Comparison of ENCODE assay signal across 12 cellular contexts in the genomic region with DNA sequence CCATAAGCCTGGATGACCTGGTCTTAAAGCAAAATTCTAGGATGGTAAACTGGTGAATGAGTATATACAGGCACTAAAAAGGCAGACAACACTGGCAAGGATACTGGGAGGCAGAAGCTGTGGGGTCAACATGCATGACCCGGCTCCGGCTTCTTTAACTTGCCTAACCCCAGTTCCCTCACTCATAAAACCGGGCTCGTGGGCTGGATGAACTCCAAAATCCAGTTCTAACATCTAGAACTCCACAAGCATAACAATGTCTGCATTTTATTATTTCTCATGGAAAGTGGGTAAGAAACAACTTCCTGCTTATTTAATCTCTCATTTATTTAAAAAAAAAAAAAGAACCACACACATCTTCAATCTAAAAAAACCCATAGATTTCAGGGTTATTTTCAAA. TPM values are rescaled to one million over a fixed set of nuclear protein-coding genes. Genes with fewer than 3 reads are reported as not detected.
DNase-seq lines count a peak whose midpoint lies in the region; TF ChIP-seq lines count a peak whose summit lies in the region.
"Had no signal": no experiment of that assay in that cellular context is flagged by ENCODE, and none has a peak within 500 bp of the region (broad histone marks: within the 10 kb centered on the region; RNA-seq: fewer than 3 reads in every experiment).

No MANE protein-coding gene starts in this region.

- H3K4me1 ChIP-seq in sigmoid colon (peaks cover 0 to 41% (median 13%) of the 10 kb centered on the region in 4 donors), transverse colon (peaks cover 3 to 34% (median 11%) of the 10 kb centered on the region in 4 donors), testis (no peaks in the 10 kb centered on the region)
- H3K4me1 ChIP-seq: BLaER1 treated with 17β-estradiol and CSF1 and Interleukin-3, amounts not matched to agents 10 nM and 100 nM; HAP-1 had no signal

- DNase-seq in EH (ENCODE audit: low read depth) (peak; percentile 58), fibroblast of villous mesenchyme (ENCODE audit: low read depth) (peak; percentile 76), sigmoid colon (no peak), transverse colon (peak; percentile 14), testis (no peak), retina (no peak)
- DNase-seq in activated CD4-positive, alpha-beta T cell treated with anti-CD3 and anti-CD28 coated beads, Interleukin-2, amount 50 U/mL, for 48 hours, result no peak
- DNase-seq: Caco-2, GDM1, GM23248 had no signal

- TF ChIP-seq EP300 in sigmoid colon (IDR thresholded peaks at IDR 0.05) (no peak), transverse colon (IDR thresholded peaks at IDR 0.05; ENCODE audit: low read depth) (no peak)

- H3K9me3 ChIP-seq in sigmoid colon, result no peaks in the 10 kb centered on the region
- no peaks in the 10 kb centered on the region for H3K9me3 ChIP-seq in transverse colon
- no peaks in the 10 kb centered on the region for H3K9me3 ChIP-seq in testis
- H3K9me3 ChIP-seq: BLaER1 treated with 17β-estradiol and CSF1 and Interleukin-3, amounts not matched to agents 10 nM and 100 nM; Caco-2; HAP-1 had no signal

- peak overlapping the region in 3 of 4 donors; percentile 4 to 69 (median 28) for H3K27ac ChIP-seq in sigmoid colon
- H3K27ac ChIP-seq in transverse colon, result peak overlapping the region in 1 of 4 donors; percentile 23
- no peak overlapping the region for H3K27ac ChIP-seq in testis
- H3K27ac ChIP-seq: BLaER1 treated with 17β-estradiol and CSF1 and Interleukin-3, amounts not matched to agents 10 nM and 100 nM; GM23248 had no signal

- no peaks in the 10 kb centered on the region for H3K27me3 ChIP-seq in sigmoid colon
- H3K27me3 ChIP-seq in transverse colon, result no peaks in the 10 kb centered on the region
- no peaks in the 10 kb centered on the region for H3K27me3 ChIP-seq in testis
- H3K27me3 ChIP-seq: BLaER1 treated with 17β-estradiol and CSF1 and Interleukin-3, amounts not matched to agents 10 nM and 100 nM had no signal

- TF ChIP-seq POLR2A in sigmoid colon (IDR thresholded peaks at IDR 0.05) (no peak), transverse colon (IDR thresholded peaks at IDR 0.05) (no peak), testis (IDR thresholded peaks at IDR 0.05) (no peak)

- 16 to 66% methylated on average over 4 of the region's 4 CpGs for WGBS in sigmoid colon, 2 donors
- 38 to 43% methylated on average over 4 of the region's 4 CpGs for WGBS in transverse colon (ENCODE audit: low coverage in 1 of 2), 2 donors
- WGBS in testis, 2 donors, result 63 to 66% methylated on average over 4 of the region's 4 CpGs

- TF ChIP-seq CTCF in fibroblast of villous mesenchyme (IDR thresholded peaks at IDR 0.05; ENCODE audit: insufficient read depth, low read depth, low read length) (no peak), sigmoid colon (IDR thresholded peaks at IDR 0.05) (no peak), transverse colon (IDR thresholded peaks at IDR 0.05) (no peak), testis (IDR thresholded peaks at IDR 0.05) (no peak)

- intact Hi-C loops in sigmoid colon (cut with DNase I) (no loop called here), transverse colon (cut with DNase I; ENCODE audit: low total_unique reads) (no loop called here), testis (cut with DNase I; ENCODE audit: low total_unique reads) (no loop called here)

- in situ Hi-C loops in transverse colon (cut with MboI; ENCODE audit: low pct_ligation_motif_present in 1 of 4, low pct_unique_long_range_greater_than_20kb in 1 of 4, low sequenced_read_pairs in 3 of 4), result no loop called here

- peaks cover 0 to 30% (median 0%) of the 10 kb centered on the region in 4 donors for H3K36me3 ChIP-seq in sigmoid colon
- peaks cover 0 to 15% (median 0%) of the 10 kb centered on the region in 4 donors for H3K36me3 ChIP-seq in transverse colon
- no peaks in the 10 kb centered on the region for H3K36me3 ChIP-seq in testis (ENCODE audit: low read depth, missing control alignments)

- H3K4me3 ChIP-seq in fibroblast of villous mesenchyme (ENCODE audit: low read depth, low read length), result no peak overlapping the region
- no peak overlapping the region for H3K4me3 ChIP-seq in sigmoid colon
- H3K4me3 ChIP-seq in transverse colon, result no peak overlapping the region
- no peak overlapping the region for H3K4me3 ChIP-seq in testis
- H3K4me3 ChIP-seq: BLaER1 treated with 17β-estradiol and CSF1 and Interleukin-3, amounts not matched to agents 10 nM and 100 nM; GM23248; HAP-1 had no signal

RNA-seq across cellular contexts. Expression of a gene that starts 57.3 kb away (rescaled TPM):
- total RNA-seq in fibroblast of villous mesenchyme (18.0 and 25.9 TPM in 2 replicates), sigmoid colon (10 to 100 TPM in 3 of 4 donors, 1 to 10 TPM in 1; 8.3 to 15.6 (median 15.3) TPM), transverse colon (10 to 100 TPM in 2 of 4 donors, 1 to 10 TPM in 2; 7.2 to 18.6 (median 9.5) TPM), testis (10 to 100 TPM; 14.1 to 22.8 TPM)
- polyA plus RNA-seq in sigmoid colon (10 to 100 TPM; 11.4 to 23.0 (median 12.9) TPM), testis (ENCODE audit: insufficient read depth, low read depth, low replicate concordance) (35.0 TPM)

Comparison
In these comparisons a context has a peak if more than half of its experiments do, and no peak if none do; other contexts are left out.
1. DNase-seq: peak in EH (single experiment), fibroblast of villous mesenchyme (single experiment) and transverse colon (single experiment); none in sigmoid colon (single experiment), testis (single experiment), retina (single experiment) and activated CD4-positive, alpha-beta T cell treated with anti-CD3 and anti-CD28 coated beads, Interleukin-2, amount 50 U/mL, for 48 hours (0 of 2).
2. H3K27ac ChIP-seq: peak in sigmoid colon (3 of 4); none in testis (0 of 2).